33 cellular contexts compared by ENCODE assay signal in genomic region chr14:67850066-67850830, GRCh38. TPM values are rescaled to one million over a fixed set of nuclear protein-coding genes. Genes with fewer than 3 reads are reported as not detected.
"Had no signal": no experiment of that assay in that cellular context is flagged by ENCODE, and none has a peak within 500 bp of the region (broad histone marks: within the 10 kb centered on the region; RNA-seq: fewer than 3 reads in every experiment).

No MANE protein-coding gene starts in this region.

- H3K4me1 ChIP-seq: ascending aorta, colonic mucosa, esophagus muscularis mucosa, foreskin keratinocyte, gastrocnemius medialis had no signal

- H3K4me3 ChIP-seq: ascending aorta, colonic mucosa, dorsolateral prefrontal cortex, esophagus muscularis mucosa, gastrocnemius medialis, heart left ventricle had no signal

- H3K4me1 Mint-ChIP-seq: activated CD4-positive, alpha-beta memory T cell treated with anti-CD3 and anti-CD28 coated beads, Interleukin-2, amount 10 ng/mL, durations not matched to agents 7 days and 5 days; activated CD4-positive, alpha-beta T cell treated with anti-CD3 and anti-CD28 coated beads for 36 hours; activated CD4-positive, alpha-beta T cell treated with anti-CD3 and anti-CD28 coated beads, Interleukin-2, amount 10 ng/mL, durations not matched to agents 7 days and 5 days; activated naive CD4-positive, alpha-beta T cell treated with anti-CD3 and anti-CD28 coated beads, Interleukin-2, amount 10 ng/mL, durations not matched to agents 7 days and 5 days; activated naive CD8-positive, alpha-beta T cell treated with anti-CD3 and anti-CD28 coated beads, Interleukin-2, amount 10 ng/mL, durations not matched to agents 7 days and 5 days; endodermal cell had no signal

- DNase-seq: activated B cell treated with CpG ODN at 0.5 μM for 24 hours; activated CD4-positive, alpha-beta memory T cell treated with anti-CD3 and anti-CD28 coated beads, Interleukin-2, amount 10 ng/mL, durations not matched to agents 7 days and 5 days; activated CD4-positive, alpha-beta T cell treated with anti-CD3 and anti-CD28 coated beads for 36 hours; activated CD4-positive, alpha-beta T cell treated with anti-CD3 and anti-CD28 coated beads, Interleukin-2, amount 10 ng/mL, durations not matched to agents 7 days and 5 days; activated CD4-positive, alpha-beta T cell treated with anti-CD3 and anti-CD28 coated beads, Interleukin-2, amount 50 U/mL, for 4 hours; activated CD8-positive, alpha-beta memory T cell treated with anti-CD3 and anti-CD28 coated beads, Interleukin-2, amount 50 U/mL, for 48 hours; activated gamma-delta T cell; activated naive CD4-positive, alpha-beta T cell; activated naive CD4-positive, alpha-beta T cell treated with anti-CD3 and anti-CD28 coated beads, Interleukin-2, amount 10 ng/mL, durations not matched to agents 7 days and 5 days; activated naive CD8-positive, alpha-beta T cell treated with anti-CD3 and anti-CD28 coated beads, Interleukin-2, amount 10 ng/mL, durations not matched to agents 7 days and 5 days; activated T-cell treated with anti-CD3 and anti-CD28 coated beads for 4 hours; activated T-cell treated with anti-CD3 and anti-CD28 coated beads, Interleukin-2, amount 50 U/mL, for 24 hours; activated T-cell treated with anti-CD3 and anti-CD28 coated beads, Interleukin-2, amount 50 U/mL, for 72 hours; brain microvascular endothelial cell; colonic mucosa; dorsolateral prefrontal cortex; effector memory CD4-positive, alpha-beta T cell; endodermal cell; erythroblast; foreskin keratinocyte; gastrocnemius medialis; glutamatergic neuron; heart left ventricle; SW 1271; T-cell; T1000; WERI-Rb-1 had no signal

- H3K9me3 ChIP-seq: colonic mucosa, esophagus muscularis mucosa, gastrocnemius medialis had no signal

- ATAC-seq: activated CD4-positive, alpha-beta T cell treated with anti-CD3 and anti-CD28 coated beads for 36 hours; activated CD4-positive, CD25-positive, alpha-beta regulatory T cell treated with anti-CD3 and anti-CD28 coated beads, Interleukin-2, amount 50 U/mL, for 24 hours; activated naive CD4-positive, alpha-beta T cell treated with anti-CD3 and anti-CD28 coated beads, Interleukin-2, amount 50 U/mL, for 72 hours; activated T-cell treated with anti-CD3 and anti-CD28 coated beads, Interleukin-2, amount 50 U/mL, for 72 hours; foreskin keratinocyte; gastrocnemius medialis; heart left ventricle; T-cell had no signal

- H3K27me3 Mint-ChIP-seq: activated B cell treated with CpG ODN at 0.5 μM for 24 hours; activated CD4-positive, alpha-beta memory T cell treated with anti-CD3 and anti-CD28 coated beads, Interleukin-2, amount 10 ng/mL, durations not matched to agents 7 days and 5 days; activated CD4-positive, alpha-beta T cell treated with anti-CD3 and anti-CD28 coated beads for 36 hours; activated CD4-positive, alpha-beta T cell treated with anti-CD3 and anti-CD28 coated beads, Interleukin-2, amount 10 ng/mL, durations not matched to agents 7 days and 5 days; activated naive CD4-positive, alpha-beta T cell treated with anti-CD3 and anti-CD28 coated beads, Interleukin-2, amount 10 ng/mL, durations not matched to agents 7 days and 5 days; activated naive CD8-positive, alpha-beta T cell treated with anti-CD3 and anti-CD28 coated beads, Interleukin-2, amount 10 ng/mL, durations not matched to agents 7 days and 5 days; activated T-cell treated with anti-CD3 and anti-CD28 coated beads, Interleukin-2, amount 50 U/mL, for 24 hours; T-cell had no signal

- H3K27ac Mint-ChIP-seq: activated B cell treated with CpG ODN at 0.5 μM for 24 hours; activated CD4-positive, alpha-beta memory T cell treated with anti-CD3 and anti-CD28 coated beads, Interleukin-2, amount 10 ng/mL, durations not matched to agents 7 days and 5 days; activated CD4-positive, alpha-beta T cell treated with anti-CD3 and anti-CD28 coated beads for 36 hours; activated CD4-positive, alpha-beta T cell treated with anti-CD3 and anti-CD28 coated beads, Interleukin-2, amount 10 ng/mL, durations not matched to agents 7 days and 5 days; activated naive CD4-positive, alpha-beta T cell treated with anti-CD3 and anti-CD28 coated beads, Interleukin-2, amount 10 ng/mL, durations not matched to agents 7 days and 5 days; activated naive CD8-positive, alpha-beta T cell treated with anti-CD3 and anti-CD28 coated beads, Interleukin-2, amount 10 ng/mL, durations not matched to agents 7 days and 5 days; activated T-cell treated with anti-CD3 and anti-CD28 coated beads, Interleukin-2, amount 50 U/mL, for 24 hours; activated T-cell treated with anti-CD3 and anti-CD28 coated beads, Interleukin-2, amount 50 U/mL, for 72 hours; endodermal cell; T-cell; T-helper 1 cell treated with Interleukin-12 subunit alpha and Interleukin-12 subunit beta and Interleukin-4 antibody, amounts not matched to agents 30 μg/mL and 1 μg/mL, for 36 hours; T-helper 2 cell treated with Interferon-gamma antibody and Interleukin-4, amounts not matched to agents 5 μg/mL and 100 μg/mL, for 36 hours had no signal

- H3K4me3 Mint-ChIP-seq: activated B cell treated with CpG ODN at 0.5 μM for 24 hours; activated CD4-positive, alpha-beta memory T cell treated with anti-CD3 and anti-CD28 coated beads, Interleukin-2, amount 10 ng/mL, durations not matched to agents 7 days and 5 days; activated CD4-positive, alpha-beta T cell treated with anti-CD3 and anti-CD28 coated beads for 36 hours; activated CD4-positive, alpha-beta T cell treated with anti-CD3 and anti-CD28 coated beads, Interleukin-2, amount 10 ng/mL, durations not matched to agents 7 days and 5 days; activated naive CD4-positive, alpha-beta T cell treated with anti-CD3 and anti-CD28 coated beads, Interleukin-2, amount 10 ng/mL, durations not matched to agents 7 days and 5 days; activated naive CD8-positive, alpha-beta T cell treated with anti-CD3 and anti-CD28 coated beads, Interleukin-2, amount 10 ng/mL, durations not matched to agents 7 days and 5 days; activated T-cell treated with anti-CD3 and anti-CD28 coated beads, Interleukin-2, amount 50 U/mL, for 24 hours; activated T-cell treated with anti-CD3 and anti-CD28 coated beads, Interleukin-2, amount 50 U/mL, for 72 hours; endodermal cell; T-cell; T-helper 1 cell treated with Interleukin-12 subunit alpha and Interleukin-12 subunit beta and Interleukin-4 antibody, amounts not matched to agents 30 μg/mL and 1 μg/mL, for 36 hours; T-helper 2 cell treated with Interferon-gamma antibody and Interleukin-4, amounts not matched to agents 5 μg/mL and 100 μg/mL, for 36 hours had no signal

- H3K36me3 ChIP-seq: ascending aorta, brain microvascular endothelial cell, colonic mucosa, esophagus muscularis mucosa, gastrocnemius medialis, heart left ventricle, WERI-Rb-1 had no signal

- H3K27ac ChIP-seq: ascending aorta, brain microvascular endothelial cell, colonic mucosa, dorsolateral prefrontal cortex, esophagus muscularis mucosa, foreskin keratinocyte, gastrocnemius medialis, heart left ventricle, WERI-Rb-1 had no signal

- H3K27me3 ChIP-seq: ascending aorta, brain microvascular endothelial cell, colonic mucosa, dorsolateral prefrontal cortex, esophagus muscularis mucosa, foreskin keratinocyte, gastrocnemius medialis, heart left ventricle had no signal

RNA-seq across cellular contexts. Expression of gene RAD51B, which starts 30.7 kb away (rescaled TPM):
- total RNA-seq: ascending aorta had no signal
